8 cellular contexts compared by ENCODE assay signal in the genomic region with DNA sequence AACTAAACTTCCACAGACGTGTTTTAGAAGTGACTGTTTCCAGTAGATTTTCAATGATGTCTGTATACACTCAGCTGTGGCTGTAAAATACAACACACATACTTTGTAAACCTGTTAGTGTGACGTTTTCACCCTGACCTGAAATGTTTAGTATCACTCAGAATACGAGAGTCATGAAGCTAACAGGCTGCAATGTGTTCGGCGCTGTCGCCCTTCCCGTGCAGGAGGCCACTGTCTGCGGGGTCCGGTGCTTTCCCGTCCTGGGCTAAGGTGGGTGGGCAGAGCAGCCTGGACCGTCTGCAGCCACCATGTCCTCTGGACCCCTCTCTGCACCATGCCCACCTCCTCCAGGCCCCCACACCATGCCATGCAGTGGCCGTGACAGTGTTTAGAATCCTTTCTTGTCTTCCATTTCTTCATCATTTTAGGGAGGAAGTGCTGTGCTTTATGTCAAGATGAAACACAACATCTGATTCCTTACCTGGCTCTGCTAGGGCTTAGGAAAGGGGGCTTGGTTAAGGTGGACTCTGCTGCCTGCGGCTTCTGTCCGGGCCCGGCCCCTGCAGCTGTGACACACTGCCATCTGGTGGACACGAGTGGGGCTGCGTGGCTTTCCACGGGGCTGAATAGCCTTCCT. TPM values are rescaled to one million over a fixed set of nuclear protein-coding genes. Genes with fewer than 3 reads are reported as not detected.
DNase-seq lines count a peak whose midpoint lies in the region; ATAC-seq lines count a peak whose summit lies in the region.

No MANE protein-coding gene starts in this region.

- H3K4me1 ChIP-seq in CD4-positive, CD25-positive, alpha-beta regulatory T cell (ENCODE audit: control insufficient read depth, insufficient read depth, low read length, poor library complexity, severe bottlenecking): peaks cover 21% of the 10 kb centered on the region
- peaks cover 3% of the 10 kb centered on the region for H3K4me1 ChIP-seq in mesenchymal stem cell (ENCODE audit: control insufficient read depth, insufficient read depth, low read depth, low read length)

- H3K36me3 ChIP-seq in CD4-positive, CD25-positive, alpha-beta regulatory T cell (ENCODE audit: control insufficient read depth, insufficient read depth, low read length): peaks cover 30% of the 10 kb centered on the region
- peaks cover 26 to 27% of the 10 kb centered on the region in 2 experiments for H3K36me3 ChIP-seq in mesenchymal stem cell (ENCODE audit: control insufficient read depth in 1 of 2, insufficient read depth in 2 of 2, low read depth in 1 of 2, low read length in 2 of 2)

- peak overlapping the region; percentile 58 for H3K27ac ChIP-seq in CD4-positive, CD25-positive, alpha-beta regulatory T cell (ENCODE audit: insufficient read depth, low read length, poor library complexity, severe bottlenecking)
- H3K27ac ChIP-seq in mesenchymal stem cell (ENCODE audit: low read length, poor library complexity, severe bottlenecking): no peak overlapping the region

- H3K9me3 ChIP-seq in CD4-positive, CD25-positive, alpha-beta regulatory T cell (ENCODE audit: control insufficient read depth in 2 of 2, low read length in 2 of 2): no peaks in the 10 kb centered on the region
- H3K9me3 ChIP-seq in mesenchymal stem cell (ENCODE audit: control insufficient read depth, low read length): no peaks in the 10 kb centered on the region

- peaks cover 54% of the 10 kb centered on the region for H3K79me1 ChIP-seq in mesenchymal stem cell (replicated peaks; ENCODE audit: low read length, poor library complexity, severe bottlenecking)

- no peak overlapping the region for H3K9ac ChIP-seq in mesenchymal stem cell (ENCODE audit: low read length)

- ATAC-seq in CD4-positive, CD25-positive, alpha-beta regulatory T cell (ENCODE audit: low read depth in 2 of 2): peak; percentile 71 to 80
- ATAC-seq in GM21786 (IDR thresholded peaks at IDR 0.05; ENCODE audit: unreplicated experiment) (peak; percentile 60), HG03469 (IDR thresholded peaks at IDR 0.05; ENCODE audit: unreplicated experiment) (no peak)

- no peak overlapping the region for H4K8ac ChIP-seq in mesenchymal stem cell (ENCODE audit: low read length)

- H3K4ac ChIP-seq in mesenchymal stem cell (ENCODE audit: low read depth in 1 of 2, low read length in 2 of 2): no peak overlapping the region

- no peak overlapping the region for H2BK120ac ChIP-seq in mesenchymal stem cell (ENCODE audit: low read depth, low read length)

- peak overlapping the region in 1 of 2 experiments; percentile 30 for H3K14ac ChIP-seq in mesenchymal stem cell (ENCODE audit: low read length in 2 of 2)

- H2AFZ ChIP-seq in mesenchymal stem cell (ENCODE audit: low read depth, low read length): no peak overlapping the region

- H3K4me2 ChIP-seq in mesenchymal stem cell (ENCODE audit: low read length, poor library complexity, severe bottlenecking): no peak overlapping the region

- H2BK5ac ChIP-seq in mesenchymal stem cell (ENCODE audit: low read depth, low read length, poor library complexity, severe bottlenecking): no peak overlapping the region

- H3K4me3 ChIP-seq in CD4-positive, CD25-positive, alpha-beta regulatory T cell (ENCODE audit: low read depth, low read length): no peak overlapping the region
- H3K4me3 ChIP-seq in mesenchymal stem cell (ENCODE audit: insufficient read depth in 1 of 2, low read depth in 1 of 2, low read length in 2 of 2): no peak overlapping the region

- no peak overlapping the region for H2BK15ac ChIP-seq in mesenchymal stem cell (ENCODE audit: low read depth, poor library complexity, severe bottlenecking)

- H3K4me1 Mint-ChIP-seq in CD4-positive, CD25-positive, alpha-beta regulatory T cell: peaks cover 14 to 52% (median 40%) of the 10 kb centered on the region in 4 donors

- no peaks in the 10 kb centered on the region for H3K9me3 Mint-ChIP-seq in CD4-positive, CD25-positive, alpha-beta regulatory T cell

- H4K91ac ChIP-seq in mesenchymal stem cell (ENCODE audit: low read length): no peak overlapping the region

- no peak overlapping the region for H3K4me3 Mint-ChIP-seq in CD4-positive, CD25-positive, alpha-beta regulatory T cell

- H2AK5ac ChIP-seq in mesenchymal stem cell (ENCODE audit: low read length, severe bottlenecking): no peak overlapping the region

- peaks cover 12% of the 10 kb centered on the region for H3K36me3 Mint-ChIP-seq in CD4-positive, CD25-positive, alpha-beta regulatory T cell

- 66% methylated on average over 16 of the region's 18 CpGs for WGBS in mesenchymal stem cell

- H3K27ac Mint-ChIP-seq in CD4-positive, CD25-positive, alpha-beta regulatory T cell: peak overlapping the region in 2 of 3 donors; percentile 62 to 75

- H3K23ac ChIP-seq in mesenchymal stem cell (ENCODE audit: low read length in 2 of 2): no peak overlapping the region

- H2BK12ac ChIP-seq in mesenchymal stem cell (ENCODE audit: low read length in 2 of 2): no peak overlapping the region

- no peaks in the 10 kb centered on the region for H3K27me3 ChIP-seq in CD4-positive, CD25-positive, alpha-beta regulatory T cell (ENCODE audit: control insufficient read depth, insufficient read depth, low read length)
- H3K27me3 ChIP-seq in mesenchymal stem cell (ENCODE audit: control insufficient read depth in 1 of 2, insufficient read depth in 1 of 2, low read length in 2 of 2): no peaks in the 10 kb centered on the region

- peak; percentile 59 to 74 (median 64) for DNase-seq in CD4-positive, CD25-positive, alpha-beta regulatory T cell
- DNase-seq in NCI-H510A (lab: John Stamatoyannopoulos, UW): peak; percentile 19
- peak; percentile 42 to 68 for DNase-seq in activated CD8-positive, alpha-beta memory T cell treated with anti-CD3 and anti-CD28 coated beads for 1 hour (ENCODE audit: extremely low read depth in 1 of 2, low read depth in 1 of 2)
- peak; percentile 87 for DNase-seq in ecto neural progenitor cell (ENCODE audit: low spot score)
- DNase-seq in mesenchymal stem cell: peak; percentile 60
- peak; percentile 38 to 46 for DNase-seq in stimulated activated CD8-positive, alpha-beta memory T cell treated with anti-CD3 and anti-CD28 coated beads, Interleukin-15, amount 100 ng/mL, for 48 hours (ENCODE audit: low read depth in 2 of 2)

- H3K27me3 Mint-ChIP-seq in CD4-positive, CD25-positive, alpha-beta regulatory T cell: no peaks in the 10 kb centered on the region

- no peak overlapping the region for H3K18ac ChIP-seq in mesenchymal stem cell (ENCODE audit: low read depth in 1 of 2, low read length in 2 of 2)

RNA-seq across cellular contexts. Expression of a gene that starts 53.8 kb away (rescaled TPM):
- total RNA-seq in CD4-positive, CD25-positive, alpha-beta regulatory T cell: 4.5 TPM
- polyA plus RNA-seq in CD4-positive, CD25-positive, alpha-beta regulatory T cell: under 1 TPM in 2 of 4 donors, not detected in 2; 0.21 to 0.28 TPM
- 0.18 TPM for polyA plus RNA-seq in mesenchymal stem cell (2013, experiment 1 of 2)
- 0.15 TPM for polyA plus RNA-seq in mesenchymal stem cell (2013, experiment 2 of 2)

Comparison
In these comparisons a context has a peak if more than half of its experiments do, and no peak if none do; other contexts are left out.
1. DNase-seq: peak in every context shown above with its lines; median percentile 87 in ecto neural progenitor cell; 64 in CD4-positive, CD25-positive, alpha-beta regulatory T cell; 60 in mesenchymal stem cell; 55 in activated CD8-positive, alpha-beta memory T cell treated with anti-CD3 and anti-CD28 coated beads for 1 hour; 42 in stimulated activated CD8-positive, alpha-beta memory T cell treated with anti-CD3 and anti-CD28 coated beads, Interleukin-15, amount 100 ng/mL, for 48 hours; 19 in NCI-H510A.